Comparison of ENCODE assay signal across 1 cellular context in the genomic region with DNA sequence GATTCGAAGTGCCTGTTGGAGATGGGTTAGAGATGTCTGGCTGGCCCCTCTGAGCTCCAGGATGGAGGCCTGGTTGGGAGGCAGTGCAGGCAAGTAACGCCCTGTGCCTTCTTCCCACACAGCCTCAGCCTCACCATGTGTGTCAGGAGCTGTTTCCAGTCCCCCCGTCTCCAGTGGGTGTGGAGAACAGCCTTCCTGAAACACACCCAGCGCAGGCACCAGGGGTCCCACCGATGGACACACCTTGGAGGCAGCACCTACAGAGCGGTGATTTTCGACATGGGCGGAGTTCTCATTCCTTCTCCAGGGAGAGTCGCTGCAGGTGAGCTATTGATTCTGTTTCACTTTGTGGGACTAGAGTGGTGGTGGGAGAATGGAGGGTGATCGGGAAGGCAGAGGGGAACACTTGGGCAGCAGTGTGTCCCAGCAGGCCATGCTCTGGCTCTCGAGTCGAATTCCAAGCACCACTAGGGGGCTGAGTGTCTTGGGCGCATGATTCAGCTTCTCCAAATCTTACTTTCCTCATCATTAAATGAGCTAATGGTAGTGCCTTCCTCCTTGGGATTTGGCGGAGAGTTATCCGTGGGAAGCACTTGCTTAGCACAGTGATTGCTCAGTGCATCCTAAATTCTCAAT.
TF ChIP-seq lines count a peak whose summit lies in the region.

No MANE protein-coding gene starts in this region.

TF ChIP-seq in H1, 55 proteins besides CTCF, POLR2A, EP300 and RAD21 (continued from another document):
- TF ChIP-seq POLR2AphosphoS5 (IDR thresholded peaks at IDR 0.05; ENCODE audit: low read depth, low read length) (no peak), FOSL1 (IDR thresholded peaks at IDR 0.05; ENCODE audit: insufficient read depth, low read depth, low read length) (no peak), SP2 (IDR thresholded peaks at IDR 0.05; ENCODE audit: low read length) (no peak), JUN (IDR thresholded peaks at IDR 0.05; ENCODE audit: low read depth, low read length) (no peak), RNF2 (IDR thresholded peaks at IDR 0.05; ENCODE audit: borderline replicate concordance, low read depth, low read length, missing control alignments, poor library complexity, severe bottlenecking) (no peak), POU5F1 (IDR thresholded peaks at IDR 0.05; ENCODE audit: low read depth, low read length) (no peak), MAFK (IDR thresholded peaks at IDR 0.05; ENCODE audit: low read depth, low read length) (no peak), TCF12 (IDR thresholded peaks at IDR 0.05; ENCODE audit: low read depth, low read length) (no peak), TAF1 (IDR thresholded peaks at IDR 0.05; ENCODE audit: low read depth, low read length) (no peak), JUND (IDR thresholded peaks at IDR 0.05; ENCODE audit: low read length) (no peak)
- TF ChIP-seq, protein P1, sequence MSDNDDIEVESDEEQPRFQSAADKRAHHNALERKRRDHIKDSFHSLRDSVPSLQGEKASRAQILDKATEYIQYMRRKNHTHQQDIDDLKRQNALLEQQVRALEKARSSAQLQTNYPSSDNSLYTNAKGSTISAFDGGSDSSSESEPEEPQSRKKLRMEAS (IDR thresholded peaks at IDR 0.05), result no peak
